4 cellular contexts compared by ENCODE assay signal in genomic region chr3:119726909-119727308, GRCh38. TPM values are rescaled to one million over a fixed set of nuclear protein-coding genes. Genes with fewer than 3 reads are reported as not detected.
"Had no signal": no experiment of that assay in that cellular context is flagged by ENCODE, and none has a peak within 500 bp of the region (broad histone marks: within the 10 kb centered on the region; RNA-seq: fewer than 3 reads in every experiment).

No MANE protein-coding gene starts in this region.

- ATAC-seq: GM12878 had no signal

- DNase-seq: GDM1, GF-D8 had no signal

- H3K4me3 ChIP-seq: GM12878 had no signal

RNA-seq across cellular contexts. Expression of gene CFAP91, which starts 24.1 kb away (rescaled TPM):
- total RNA-seq: G401 had no signal

RNA-seq across cellular contexts. Expression of gene NR1I2, which starts 55.0 kb away (rescaled TPM):
- total RNA-seq: G401 had no signal
